ENCODE assay signal across 26 cellular contexts in genomic region chr12:50723870-50724269, GRCh38. TPM values are rescaled to one million over a fixed set of nuclear protein-coding genes. Genes with fewer than 3 reads are reported as not detected.
A peak's percentile ranks its signal among the peaks of the same experiment; 100 is the strongest.
DNase-seq lines count a peak whose midpoint lies in the region; ATAC-seq, FAIRE-seq and TF ChIP-seq lines count a peak whose summit lies in the region.
"Had no signal": no experiment of that assay in that cellular context is flagged by ENCODE, and none has a peak within 500 bp of the region (broad histone marks: within the 10 kb centered on the region; RNA-seq: fewer than 3 reads in every experiment).

No MANE protein-coding gene starts in this region.

- no peak for TF ChIP-seq CTCF in VCaP (conservative IDR thresholded peaks at IDR 0.05)
- no peak for TF ChIP-seq CTCF in endodermal cell (conservative IDR thresholded peaks at IDR 0.05)
- TF ChIP-seq CTCF in HepG2 (CRISPR knock-in tag; IDR thresholded peaks at IDR 0.05): no peak

- H3K9me3 ChIP-seq in endodermal cell (ENCODE audit: control insufficient read depth, low read length): no peaks in the 10 kb centered on the region
- H3K9me3 ChIP-seq in HepG2 (ENCODE audit: low read length): no peaks in the 10 kb centered on the region
- H3K9me3 ChIP-seq: adrenal gland, body of pancreas, HAP-1, mucosa of descending colon, upper lobe of left lung had no signal

- no peak overlapping the region for H4K5ac ChIP-seq in mesendoderm (ENCODE audit: low read length)

- peaks cover 71% of the 10 kb centered on the region for H3K36me3 Mint-ChIP-seq in endodermal cell (ENCODE audit: low read depth)
- H3K36me3 Mint-ChIP-seq in stimulated activated memory B cell treated with anti-CD40 and anti-IgM and Interleukin-4, amounts not matched to agents 10 μg/mL and 1 μg/mL and 100 μg/mL, for 72 hours: peaks cover 65% of the 10 kb centered on the region

- H3K23ac ChIP-seq in mesendoderm (ENCODE audit: low read length): no peak overlapping the region

- H3K9ac ChIP-seq in endodermal cell (ENCODE audit: extremely low read depth, low read length, poor library complexity, severe bottlenecking) (no peak overlapping the region), HepG2 (ENCODE audit: insufficient read depth, low read depth, low read length) (no peak overlapping the region), mesendoderm (ENCODE audit: low read length) (no peak overlapping the region)

- H3K4ac ChIP-seq in mesendoderm (ENCODE audit: low read depth, low read length): no peak overlapping the region

- H3K36me3 ChIP-seq in endodermal cell (ENCODE audit: control insufficient read depth, insufficient read depth, low read length) (peaks cover 72% of the 10 kb centered on the region), HepG2 (replicated peaks in 1 of 2; ENCODE audit: control insufficient read depth in 1 of 2, insufficient read depth in 2 of 2, low read length in 2 of 2) (peaks cover 24 to 84% of the 10 kb centered on the region in 2 experiments), mesendoderm (ENCODE audit: control insufficient read depth, insufficient read depth, low read length) (peaks cover 3% of the 10 kb centered on the region)

- no peak overlapping the region for H3K56ac ChIP-seq in mesendoderm (ENCODE audit: low read length)

- no peak for FAIRE-seq in HepG2 (lab: Jason Lieb, UNC)
- FAIRE-seq: G401.6 had no signal

- no peak overlapping the region for H3K18ac ChIP-seq in mesendoderm (ENCODE audit: low read length)

- no peak for TF ChIP-seq EP300 in HepG2 (IDR thresholded peaks at IDR 0.05; ENCODE audit: low read depth in 2 of 2, low read length in 2 of 2)
- no peak for TF ChIP-seq EP300 in HepG2 (CRISPR knock-in tag; IDR thresholded peaks at IDR 0.05; ENCODE audit: borderline replicate concordance)

- no peak overlapping the region for H2AFZ ChIP-seq in HepG2 (ENCODE audit: low read length)

- peak overlapping the region; percentile 97 for H3K27ac ChIP-seq in VCaP
- H3K27ac ChIP-seq in endodermal cell (ENCODE audit: low read depth, low read length): no peak overlapping the region
- H3K27ac ChIP-seq in HepG2 (ENCODE audit: extremely low read length, insufficient read depth, low read length): no peak overlapping the region
- no peak overlapping the region for H3K27ac ChIP-seq in mesendoderm (ENCODE audit: low read depth, low read length)
- H3K27ac ChIP-seq: RWPE1, upper lobe of left lung had no signal

- H3K4me2 ChIP-seq in HepG2 (ENCODE audit: low read depth, low read length) (no peak overlapping the region), mesendoderm (ENCODE audit: low read length) (no peak overlapping the region)

- H3K4me3 Mint-ChIP-seq in endodermal cell: no peak overlapping the region
- no peak overlapping the region for H3K4me3 Mint-ChIP-seq in stimulated activated memory B cell treated with anti-CD40 and anti-IgM and Interleukin-4, amounts not matched to agents 10 μg/mL and 1 μg/mL and 100 μg/mL, for 72 hours
- H3K4me3 Mint-ChIP-seq: activated CD8-positive, alpha-beta memory T cell treated with anti-CD3 and anti-CD28 coated beads, Interleukin-2, amount 10 ng/mL, durations not matched to agents 7 days and 5 days; activated T-cell treated with anti-CD3 and anti-CD28 coated beads, Interleukin-2, amount 50 U/mL, for 4 hours; IgD-negative memory B cell; natural killer cell; stimulated activated naive B cell treated with anti-CD40 and anti-IgM and Interleukin-4, amounts not matched to agents 10 μg/mL and 1 μg/mL and 100 μg/mL, for 72 hours; T-cell had no signal

- intact Hi-C loops in HepG2 (cut with micrococcal nuclease; ENCODE audit: unreplicated experiment): no loop called here

- H3K27ac Mint-ChIP-seq in endodermal cell: peak overlapping the region; percentile 52
- peak overlapping the region; percentile 72 for H3K27ac Mint-ChIP-seq in stimulated activated memory B cell treated with anti-CD40 and anti-IgM and Interleukin-4, amounts not matched to agents 10 μg/mL and 1 μg/mL and 100 μg/mL, for 72 hours
- H3K27ac Mint-ChIP-seq: activated CD8-positive, alpha-beta memory T cell treated with anti-CD3 and anti-CD28 coated beads, Interleukin-2, amount 10 ng/mL, durations not matched to agents 7 days and 5 days; natural killer cell had no signal

- in situ Hi-C loops in HepG2 (cut with HindIII; ENCODE audit: extremely low pct_ligation_motif_present, low pct_unique_long_range_greater_than_20kb): no loop called here

- no peaks in the 10 kb centered on the region for H3K27me3 ChIP-seq in endodermal cell (ENCODE audit: control insufficient read depth, insufficient read depth, low read length, poor library complexity, severe bottlenecking)
- no peaks in the 10 kb centered on the region for H3K27me3 ChIP-seq in HepG2 (ENCODE audit: control insufficient read depth in 1 of 2, insufficient read depth in 2 of 2, low read length in 2 of 2)
- no peaks in the 10 kb centered on the region for H3K27me3 ChIP-seq in mesendoderm (ENCODE audit: insufficient read depth, low read length, poor library complexity)
- H3K27me3 ChIP-seq: adrenal gland, body of pancreas, upper lobe of left lung had no signal

- POLR2A ChIA-PET in HepG2 (lab: Yijun Ruan, JAX): no interaction called here

- no peaks in the 10 kb centered on the region for H4K20me1 ChIP-seq in HepG2 (ENCODE audit: insufficient read depth, low read length)

- H3K79me1 ChIP-seq in mesendoderm (ENCODE audit: low read length): no peaks in the 10 kb centered on the region

- H2BK15ac ChIP-seq in mesendoderm (replicated peaks; ENCODE audit: low read depth): no peak overlapping the region

- no peak for TF ChIP-seq RAD21 in HepG2 (CRISPR knock-in tag; IDR thresholded peaks at IDR 0.05)

- no peaks in the 10 kb centered on the region for H3K27me3 Mint-ChIP-seq in endodermal cell (ENCODE audit: insufficient read depth)
- H3K27me3 Mint-ChIP-seq in stimulated activated memory B cell treated with anti-CD40 and anti-IgM and Interleukin-4, amounts not matched to agents 10 μg/mL and 1 μg/mL and 100 μg/mL, for 72 hours: no peaks in the 10 kb centered on the region
- H3K27me3 Mint-ChIP-seq: activated CD8-positive, alpha-beta memory T cell treated with anti-CD3 and anti-CD28 coated beads, Interleukin-2, amount 10 ng/mL, durations not matched to agents 7 days and 5 days; IgD-negative memory B cell; stimulated activated naive B cell treated with anti-CD40 and anti-IgM and Interleukin-4, amounts not matched to agents 10 μg/mL and 1 μg/mL and 100 μg/mL, for 72 hours; T-cell had no signal

- H2AK5ac ChIP-seq in mesendoderm (ENCODE audit: low read length): no peak overlapping the region

- TF ChIP-seq POLR2A in HepG2 (IDR thresholded peaks at IDR 0.05; ENCODE audit: insufficient read depth in 1 of 2, low read depth in 2 of 2, low read length in 2 of 2): no peak

- H3K79me2 ChIP-seq in HepG2 (ENCODE audit: insufficient read depth, low read length) (no peaks in the 10 kb centered on the region), mesendoderm (ENCODE audit: control insufficient read depth, insufficient read depth, low read length) (no peaks in the 10 kb centered on the region)

- ATAC-seq in HepG2: no peak
- ATAC-seq in stimulated activated memory B cell treated with anti-CD40 and anti-IgM and Interleukin-4, amounts not matched to agents 10 μg/mL and 1 μg/mL and 100 μg/mL, for 72 hours: no peak
- ATAC-seq: activated CD8-positive, alpha-beta memory T cell treated with anti-CD3 and anti-CD28 coated beads, Interleukin-2, amount 10 ng/mL, durations not matched to agents 7 days and 5 days; activated T-cell treated with anti-CD3 and anti-CD28 coated beads, Interleukin-2, amount 50 U/mL, for 4 hours; body of pancreas; mucosa of descending colon; natural killer cell; stimulated activated naive B cell treated with anti-CD40 and anti-IgM and Interleukin-4, amounts not matched to agents 10 μg/mL and 1 μg/mL and 100 μg/mL, for 72 hours; T-cell had no signal

- no peak overlapping the region for H2BK120ac ChIP-seq in mesendoderm (ENCODE audit: low read depth, low read length)

- no TSS peak for BruUV-seq in HepG2 (replicated peaks; lab: Mats Ljungman, UMichigan)

- no peak overlapping the region for H4K8ac ChIP-seq in mesendoderm (ENCODE audit: low read depth, low read length)

- H3K4me1 Mint-ChIP-seq in endodermal cell: no peaks in the 10 kb centered on the region
- peaks cover 11% of the 10 kb centered on the region for H3K4me1 Mint-ChIP-seq in stimulated activated memory B cell treated with anti-CD40 and anti-IgM and Interleukin-4, amounts not matched to agents 10 μg/mL and 1 μg/mL and 100 μg/mL, for 72 hours
- H3K4me1 Mint-ChIP-seq: T-cell had no signal

- H3K4me1 ChIP-seq in endodermal cell (ENCODE audit: control insufficient read depth, insufficient read depth, low read length): no peaks in the 10 kb centered on the region
- H3K4me1 ChIP-seq in HepG2 (ENCODE audit: insufficient read depth, low read length): no peaks in the 10 kb centered on the region
- H3K4me1 ChIP-seq in mesendoderm (ENCODE audit: control insufficient read depth, low read depth, low read length): no peaks in the 10 kb centered on the region
- H3K4me1 ChIP-seq: HAP-1, upper lobe of left lung had no signal

- DNase-seq in endodermal cell (no peak), HepG2 (ENCODE audit: low spot score) (no peak), DMS153 treated with DMSO at 0.1 percent for 48 hours (lab: John Stamatoyannopoulos, UW; ENCODE audit: unreplicated experiment) (no peak), mesendoderm (no peak)
- DNase-seq in activated naive CD4-positive, alpha-beta T cell (lab: John Stamatoyannopoulos, UW): no peak
- DNase-seq: activated CD4-positive, alpha-beta T cell treated with anti-CD3 and anti-CD28 coated beads, Interleukin-2, amount 50 U/mL, for 4 hours; activated CD8-positive, alpha-beta memory T cell treated with anti-CD3 and anti-CD28 coated beads, Interleukin-2, amount 10 ng/mL, durations not matched to agents 7 days and 5 days; activated T-cell treated with anti-CD3 and anti-CD28 coated beads, Interleukin-2, amount 50 U/mL, for 4 hours; adrenal gland; body of pancreas; C1 segment of cervical spinal cord; mucosa of descending colon; natural killer cell; NCI-H1092; NCI-H1694; NCI-H446 treated with DMSO at 0.1 percent for 48 hours; NCI-H774; stimulated activated naive B cell treated with anti-CD40 and anti-IgM and Interleukin-4, amounts not matched to agents 10 μg/mL and 1 μg/mL and 100 μg/mL, for 72 hours; T-cell; upper lobe of left lung had no signal

- no peaks in the 10 kb centered on the region for H3K9me3 Mint-ChIP-seq in endodermal cell
- H3K9me3 Mint-ChIP-seq in stimulated activated memory B cell treated with anti-CD40 and anti-IgM and Interleukin-4, amounts not matched to agents 10 μg/mL and 1 μg/mL and 100 μg/mL, for 72 hours: no peaks in the 10 kb centered on the region
- H3K9me3 Mint-ChIP-seq: activated T-cell treated with anti-CD3 and anti-CD28 coated beads, Interleukin-2, amount 50 U/mL, for 4 hours; IgD-negative memory B cell; natural killer cell; stimulated activated naive B cell treated with anti-CD40 and anti-IgM and Interleukin-4, amounts not matched to agents 10 μg/mL and 1 μg/mL and 100 μg/mL, for 72 hours; T-cell had no signal

- WGBS in endodermal cell (ENCODE audit: insufficient coverage in 1 of 2, insufficient read length in 1 of 2), 2 experiments: 97 to 100% methylated on average over 1 of the region's 1 CpG
- 76% methylated on average over 1 of the region's 1 CpG for WGBS in HepG2 (ENCODE audit: low lambda C conversion rate)
- WGBS in mesendoderm (ENCODE audit: extremely low coverage, insufficient coverage, low lambda C conversion rate): no CpG with 5 or more reads among the region's 1 CpG

- H3K4me3 ChIP-seq in endodermal cell (ENCODE audit: low read length) (no peak overlapping the region), HepG2 (replicated peaks in 1 of 3; ENCODE audit: insufficient read depth in 1 of 3, low read depth in 2 of 3, low read length in 3 of 3) (no peak overlapping the region), mesendoderm (ENCODE audit: low read length) (no peak overlapping the region)
- H3K4me3 ChIP-seq: adrenal gland, body of pancreas, HAP-1, mucosa of descending colon, upper lobe of left lung had no signal

- no peak overlapping the region for H2BK5ac ChIP-seq in mesendoderm (ENCODE audit: low read length)

- CTCF ChIA-PET in HepG2 (lab: Yijun Ruan, JAX; ENCODE audit: low intra/inter-chr PET ratio, low total read pairs): no interaction called here

RNA-seq across cellular contexts. Expression of gene ATF1, which starts 40.0 kb away (rescaled TPM):
- total RNA-seq in endodermal cell: 10 to 100 TPM; 27.5 to 35.7 TPM
- polyA plus RNA-seq in endodermal cell (2013, experiment 1 of 2): 27.0 TPM
- 22.4 TPM for polyA plus RNA-seq in endodermal cell (2013, experiment 2 of 2)
- 29.3 and 48.0 TPM in 2 replicates for total RNA-seq in HepG2 (2016; rRNA removed; fragmentation: Illumina TruSeq; extraction: Trizol)
- total RNA-seq in HepG2 (2016; cell fraction: cytosol; rRNA removed; fragmentation: Illumina TruSeq; extraction: Trizol; ENCODE audit: low read depth): 7.9 and 9.8 TPM in 2 replicates
- total RNA-seq in HepG2 (2016; cell fraction: insoluble cytoplasmic fraction; rRNA removed; fragmentation: Illumina TruSeq; extraction: Trizol): 32.7 and 43.1 TPM in 2 replicates
- total RNA-seq in HepG2 (2016; cell fraction: membrane; rRNA removed; fragmentation: Illumina TruSeq; extraction: Trizol): 16.2 and 17.0 TPM in 2 replicates
- 13.7 and 14.8 TPM in 2 replicates for total RNA-seq in HepG2 (2016; cell fraction: nucleus; rRNA removed; fragmentation: Illumina TruSeq; extraction: Trizol)
- polyA plus RNA-seq in HepG2 (2011; rRNA removed): 40.1 and 52.0 TPM in 2 replicates
- 18.8 and 23.8 TPM in 2 replicates for polyA plus RNA-seq in HepG2 (2011; cell fraction: cytosol; rRNA removed)
- 13.6 and 18.8 TPM in 2 replicates for polyA plus RNA-seq in HepG2 (2011; cell fraction: nucleus; rRNA removed)
- polyA plus RNA-seq in HepG2 (2012): 19.1 and 21.2 TPM in 2 replicates
- polyA plus RNA-seq in HepG2 (2016; cell fraction: cytosol; fragmentation: Illumina TruSeq; extraction: Trizol; ENCODE audit: low read depth): 3.8 and 5.5 TPM in 2 replicates
- 50.7 and 55.1 TPM in 2 replicates for polyA plus RNA-seq in HepG2 (2016; cell fraction: insoluble cytoplasmic fraction; fragmentation: Illumina TruSeq; extraction: Trizol; ENCODE audit: low read depth)
- polyA plus RNA-seq in HepG2 (2016; cell fraction: membrane; fragmentation: Illumina TruSeq; extraction: Trizol; ENCODE audit: low read depth): 9.8 and 10.0 TPM in 2 replicates
- 17.9 and 19.4 TPM in 2 replicates for polyA plus RNA-seq in HepG2 (2016; cell fraction: nucleus; fragmentation: Illumina TruSeq; extraction: Trizol; ENCODE audit: insufficient read depth, low read depth)
- polyA minus RNA-seq in HepG2 (2011; rRNA and poly(A)+ RNA removed; ENCODE audit: low replicate concordance): 27.0 and 148 TPM in 2 replicates
- 21.1 and 25.7 TPM in 2 replicates for polyA minus RNA-seq in HepG2 (2011; cell fraction: cytosol; rRNA and poly(A)+ RNA removed)
- 22.0 and 23.3 TPM in 2 replicates for polyA minus RNA-seq in HepG2 (2011; cell fraction: nucleus; rRNA and poly(A)+ RNA removed)
- polyA plus RNA-seq in mesendoderm (2013, experiment 1 of 2): 36.5 TPM
- polyA plus RNA-seq in mesendoderm (2013, experiment 2 of 2): 38.3 TPM
